ENCODE assay signal across 8 cellular contexts in genomic region chr2:219041252-219041651, GRCh38. TPM values are rescaled to one million over a fixed set of nuclear protein-coding genes. Genes with fewer than 3 reads are reported as not detected.
DNase-seq lines count a peak whose midpoint lies in the region; ATAC-seq, FAIRE-seq and TF ChIP-seq lines count a peak whose summit lies in the region.

TSS of gene CFAP65 (minus strand) at chr2:219041516. CDS start at chr2:219039048, 2,468 bp downstream.

- no peaks in the 10 kb centered on the region for H3K36me3 ChIP-seq in neural progenitor cell

- FAIRE-seq in GM12892 (lab: Jason Lieb, UNC): no peak

- H3K27me3 Mint-ChIP-seq in neural progenitor cell (ENCODE audit: insufficient read depth, low read depth): peaks cover 36% of the 10 kb centered on the region

- ATAC-seq in SK-N-SH treated with all-trans-retinoic acid at 6 μM for 48 hours: peak; percentile 96

- H3F3A ChIP-seq in neural progenitor cell (ENCODE audit: low read depth): no peaks in the 10 kb centered on the region

- TF ChIP-seq CTCF in neural progenitor cell (IDR thresholded peaks at IDR 0.05): no peak

- H3K79me2 ChIP-seq in neural progenitor cell (ENCODE audit: low read depth): no peaks in the 10 kb centered on the region

- H3K9me3 Mint-ChIP-seq in neural progenitor cell: no peaks in the 10 kb centered on the region

- peak within 1 kb of the TSS; percentile 90 for H3K4me2 ChIP-seq in neural progenitor cell

- H3K27ac Mint-ChIP-seq in neural progenitor cell: peak within 1 kb of the TSS; percentile 79

- no peak within 1 kb of the TSS for H3K27ac ChIP-seq in neural progenitor cell

- TF ChIP-seq POLR2A in GM12892 (IDR thresholded peaks at IDR 0.05; ENCODE audit: low read depth, low read length): no peak

- peak within 1 kb of the TSS; percentile 63 for H3K4me3 ChIP-seq in neural progenitor cell

- H3K27me3 ChIP-seq in neural progenitor cell: peaks cover 80% of the 10 kb centered on the region

- DNase-seq in stimulated activated CD4-positive, alpha-beta T cell treated with anti-CD3 and anti-CD28 coated beads, Interleukin-15, amount 100 ng/mL, for 24 hours: peak; percentile 57
- no peak for DNase-seq in stimulated activated CD4-positive, alpha-beta T cell treated with anti-CD3 and anti-CD28 coated beads, Interleukin-4, amount 100 ng/mL, for 4 hours
- DNase-seq in epidermal melanocyte (ENCODE audit: insufficient read length, low spot score): peak; percentile 75
- DNase-seq in neural progenitor cell (ENCODE audit: low spot score): peak; percentile 83
- DNase-seq in HuH-7.5 (ENCODE audit: low spot score): no peak
- no peak for DNase-seq in T1000 (lab: John Stamatoyannopoulos, UW)
- no peak for DNase-seq in GM12892 (ENCODE audit: insufficient read length)

- H3K9me3 ChIP-seq in neural progenitor cell (ENCODE audit: low read depth): no peaks in the 10 kb centered on the region

- no peak within 1 kb of the TSS for H3K9ac ChIP-seq in neural progenitor cell

- no peaks in the 10 kb centered on the region for H4K20me1 ChIP-seq in neural progenitor cell (ENCODE audit: low read depth)

- peaks cover 6% of the 10 kb centered on the region for H3K4me1 Mint-ChIP-seq in neural progenitor cell

- no peaks in the 10 kb centered on the region for H3K4me1 ChIP-seq in neural progenitor cell

- no peaks in the 10 kb centered on the region for H3K36me3 Mint-ChIP-seq in neural progenitor cell

- peak within 1 kb of the TSS; percentile 94 for H3K4me3 Mint-ChIP-seq in neural progenitor cell

- peak within 1 kb of the TSS; percentile 87 for H2AFZ ChIP-seq in neural progenitor cell (replicated peaks)

TF ChIP-seq in SK-N-SH treated with all-trans-retinoic acid at 6 μM for 48 hours, 23 proteins besides CTCF, POLR2A, EP300 and RAD21:
- TF ChIP-seq, protein P1, sequence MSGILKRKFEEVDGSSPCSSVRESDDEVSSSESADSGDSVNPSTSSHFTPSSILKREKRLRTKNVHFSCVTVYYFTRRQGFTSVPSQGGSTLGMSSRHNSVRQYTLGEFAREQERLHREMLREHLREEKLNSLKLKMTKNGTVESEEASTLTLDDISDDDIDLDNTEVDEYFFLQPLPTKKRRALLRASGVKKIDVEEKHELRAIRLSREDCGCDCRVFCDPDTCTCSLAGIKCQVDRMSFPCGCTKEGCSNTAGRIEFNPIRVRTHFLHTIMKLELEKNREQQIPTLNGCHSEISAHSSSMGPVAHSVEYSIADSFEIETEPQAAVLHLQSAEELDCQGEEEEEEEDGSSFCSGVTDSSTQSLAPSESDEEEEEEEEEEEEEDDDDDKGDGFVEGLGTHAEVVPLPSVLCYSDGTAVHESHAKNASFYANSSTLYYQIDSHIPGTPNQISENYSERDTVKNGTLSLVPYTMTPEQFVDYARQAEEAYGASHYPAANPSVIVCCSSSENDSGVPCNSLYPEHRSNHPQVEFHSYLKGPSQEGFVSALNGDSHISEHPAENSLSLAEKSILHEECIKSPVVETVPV (CRISPR knock-in tag; IDR thresholded peaks at IDR 0.05): no peak
- TF ChIP-seq ISL1 (CRISPR knock-in tag; IDR thresholded peaks at IDR 0.05): no peak
- no peak for TF ChIP-seq BACH2 (CRISPR knock-in tag; IDR thresholded peaks at IDR 0.05; ENCODE audit: borderline replicate concordance)
- no peak for TF ChIP-seq OSR1 (CRISPR knock-in tag; IDR thresholded peaks at IDR 0.05)

RNA-seq across cellular contexts. Expression of gene CFAP65, which starts in this region (rescaled TPM):
- total RNA-seq in neural progenitor cell (ENCODE audit: low replicate concordance): 0.22 and 0.80 TPM in 2 replicates
- not detected for polyA plus RNA-seq in GM12892 (2012; ENCODE audit: missing spikeins)

Comparison
In these comparisons a context has a peak if more than half of its experiments do, and no peak if none do; other contexts are left out.
1. DNase-seq: peak in stimulated activated CD4-positive, alpha-beta T cell treated with anti-CD3 and anti-CD28 coated beads, Interleukin-15, amount 100 ng/mL, for 24 hours (single experiment) and epidermal melanocyte (single experiment); none in stimulated activated CD4-positive, alpha-beta T cell treated with anti-CD3 and anti-CD28 coated beads, Interleukin-4, amount 100 ng/mL, for 4 hours (0 of 2), HuH-7.5 (single experiment), T1000 (single experiment) and GM12892 (single experiment).
2. Peak in DNase-seq, H3K4me3 ChIP-seq and H3K4me2 ChIP-seq in neural progenitor cell; RNA of the gene not detected or under 1 TPM.